In genomic region chr4:112636688-112637551, GRCh38 we compare ENCODE assay signal across 8 cellular contexts. TPM values are rescaled to one million over a fixed set of nuclear protein-coding genes. Genes with fewer than 3 reads are reported as not detected.
DNase-seq lines count a peak whose midpoint lies in the region; ATAC-seq and TF ChIP-seq lines count a peak whose summit lies in the region.

Gene LARP7 (plus strand): TSS chr4:112637143. CDS start chr4:112644670, 7,527 bp downstream.
Gene ZGRF1 (minus strand): TSS chr4:112636909. CDS start chr4:112633176, 3,733 bp downstream.

- peak within 1 kb of the TSS; percentile 85 for H3K4me3 ChIP-seq in osteoblast (ENCODE audit: insufficient read depth, low read length)
- peak within 1 kb of the TSS; percentile 82 for H3K4me3 ChIP-seq in thymus (ENCODE audit: low read length)

- peaks cover 63% of the 10 kb centered on the region for H3K79me2 ChIP-seq in osteoblast (ENCODE audit: insufficient read depth, low read length)

- H3K4me1 Mint-ChIP-seq in glutamatergic neuron (ENCODE audit: low read depth, unreplicated experiment) = no peaks in the 10 kb centered on the region

- H3K9me3 ChIP-seq in osteoblast (ENCODE audit: low read depth, low read length) (no peaks in the 10 kb centered on the region), thymus (ENCODE audit: control insufficient read depth) (no peaks in the 10 kb centered on the region)

- H3K27me3 ChIP-seq in osteoblast (ENCODE audit: insufficient read depth, low read length) = no peaks in the 10 kb centered on the region
- H3K27me3 ChIP-seq in thymus (ENCODE audit: control insufficient read depth, insufficient read depth) = no peaks in the 10 kb centered on the region

- H3K36me3 ChIP-seq in osteoblast (ENCODE audit: insufficient read depth, low read length) = peaks cover 3% of the 10 kb centered on the region
- no peaks in the 10 kb centered on the region for H3K36me3 ChIP-seq in thymus (ENCODE audit: control insufficient read depth, insufficient read depth)

- peak within 1 kb of the TSS; percentile 56 for H3K4me3 Mint-ChIP-seq in glutamatergic neuron (ENCODE audit: unreplicated experiment)

- no peaks in the 10 kb centered on the region for H4K20me1 ChIP-seq in osteoblast (ENCODE audit: insufficient read depth, low read length)

- no peaks in the 10 kb centered on the region for H3K36me3 Mint-ChIP-seq in activated naive CD4-positive, alpha-beta T cell treated with anti-CD3 and anti-CD28 coated beads, Interleukin-2, amount 50 U/mL, for 72 hours
- H3K36me3 Mint-ChIP-seq in glutamatergic neuron (ENCODE audit: unreplicated experiment) = no peaks in the 10 kb centered on the region

- H3K4me2 ChIP-seq in osteoblast (ENCODE audit: insufficient read depth, low read length) = peak within 1 kb of the TSS; percentile 97

- H3K27ac Mint-ChIP-seq in activated naive CD4-positive, alpha-beta T cell treated with anti-CD3 and anti-CD28 coated beads, Interleukin-2, amount 50 U/mL, for 72 hours = no peak within 1 kb of the TSS
- no peak within 1 kb of the TSS for H3K27ac Mint-ChIP-seq in glutamatergic neuron (ENCODE audit: unreplicated experiment)

- no peaks in the 10 kb centered on the region for H3K9me3 Mint-ChIP-seq in activated naive CD4-positive, alpha-beta T cell treated with anti-CD3 and anti-CD28 coated beads, Interleukin-2, amount 50 U/mL, for 72 hours
- no peaks in the 10 kb centered on the region for H3K9me3 Mint-ChIP-seq in glutamatergic neuron (ENCODE audit: unreplicated experiment)

- peaks cover 22% of the 10 kb centered on the region for H3K4me1 ChIP-seq in osteoblast (ENCODE audit: insufficient read depth, low read length)
- peaks cover 6% of the 10 kb centered on the region for H3K4me1 ChIP-seq in thymus (ENCODE audit: control insufficient read depth, insufficient read depth, low read length)

- DNase-seq in GM10266 (ENCODE audit: extremely low spot score) = peak; percentile 83
- DNase-seq in NCI-H1092 (lab: John Stamatoyannopoulos, UW) = peak; percentile 99
- DNase-seq in activated naive CD4-positive, alpha-beta T cell treated with anti-CD3 and anti-CD28 coated beads, Interleukin-2, amount 50 U/mL, for 72 hours (ENCODE audit: low spot score in 2 of 2) = peak; percentile 96 to 98
- DNase-seq in glutamatergic neuron = peak; percentile 95
- peak; percentile 90 for DNase-seq in osteoblast (ENCODE audit: insufficient read length, low spot score, missing footprints)

- ATAC-seq in HG02588 (IDR thresholded peaks at IDR 0.05; ENCODE audit: unreplicated experiment) (peak; percentile 90), SK-N-SH treated with all-trans-retinoic acid at 6 μM for 48 hours (peak; percentile 91)
- ATAC-seq in activated naive CD4-positive, alpha-beta T cell treated with anti-CD3 and anti-CD28 coated beads, Interleukin-2, amount 50 U/mL, for 72 hours = peak; percentile 96 to 97

- peak within 1 kb of the TSS; percentile 97 for H3K27ac ChIP-seq in osteoblast (ENCODE audit: low read depth, low read length)
- peak within 1 kb of the TSS; percentile 99 for H3K27ac ChIP-seq in thymus (ENCODE audit: low read depth)

- peak within 1 kb of the TSS; percentile 99 for H2AFZ ChIP-seq in osteoblast (ENCODE audit: low read length)

- H3K27me3 Mint-ChIP-seq in glutamatergic neuron (ENCODE audit: unreplicated experiment) = no peaks in the 10 kb centered on the region

- WGBS in thymus = under 1% methylated on average over 66 of the region's 66 CpGs

- TF ChIP-seq CTCF in GM10266 (IDR thresholded peaks at IDR 0.05; ENCODE audit: control insufficient read depth, insufficient read depth, low read depth, missing control alignments) (peak; percentile 95), glutamatergic neuron (IDR thresholded peaks at IDR 0.05; ENCODE audit: partially characterized antibody, unreplicated experiment) (peak; percentile 78), osteoblast (IDR thresholded peaks at IDR 0.05; ENCODE audit: extremely low read depth, low read depth, low read length) (peak; percentile 86)

TF ChIP-seq in SK-N-SH treated with all-trans-retinoic acid at 6 μM for 48 hours, 23 proteins besides CTCF, POLR2A, EP300 and RAD21:
- TF ChIP-seq ZFP30 (CRISPR knock-in tag; IDR thresholded peaks at IDR 0.05) = no peak
- no peak for TF ChIP-seq GLIS3 (CRISPR knock-in tag; IDR thresholded peaks at IDR 0.05)
- TF ChIP-seq CSRNP3 (CRISPR knock-in tag; IDR thresholded peaks at IDR 0.05) = no peak
- no peak for TF ChIP-seq CREB5 (CRISPR knock-in tag; IDR thresholded peaks at IDR 0.05; ENCODE audit: low read depth)
- no peak for TF ChIP-seq PATZ1 (CRISPR knock-in tag; IDR thresholded peaks at IDR 0.05; ENCODE audit: borderline replicate concordance)
- no peak for TF ChIP-seq ARNTL (CRISPR knock-in tag; IDR thresholded peaks at IDR 0.05; ENCODE audit: borderline replicate concordance, low read depth)
- no peak for TF ChIP-seq TOX (CRISPR knock-in tag; IDR thresholded peaks at IDR 0.05; ENCODE audit: borderline replicate concordance)
- no peak for TF ChIP-seq OSR1 (CRISPR knock-in tag; IDR thresholded peaks at IDR 0.05)
- no peak for TF ChIP-seq RARB (CRISPR knock-in tag; IDR thresholded peaks at IDR 0.05)
- no peak for TF ChIP-seq POU6F1 (CRISPR knock-in tag; IDR thresholded peaks at IDR 0.05; ENCODE audit: borderline replicate concordance, low read depth)

RNA-seq across cellular contexts. Expression of gene LARP7, which starts in this region (rescaled TPM):
- total RNA-seq in activated naive CD4-positive, alpha-beta T cell treated with anti-CD3 and anti-CD28 coated beads, Interleukin-2, amount 50 U/mL, for 72 hours = 10 to 100 TPM; 38.7 to 58.9 TPM
- total RNA-seq in glutamatergic neuron (ENCODE audit: unreplicated experiment) (40.9 TPM), osteoblast (29.2 and 32.2 TPM in 2 replicates)
- polyA plus RNA-seq in thymus = 74.3 TPM

RNA-seq across cellular contexts. Expression of gene ZGRF1, which starts in this region (rescaled TPM):
- total RNA-seq in activated naive CD4-positive, alpha-beta T cell treated with anti-CD3 and anti-CD28 coated beads, Interleukin-2, amount 50 U/mL, for 72 hours = 10 to 100 TPM; 52.8 to 56.9 TPM
- total RNA-seq in glutamatergic neuron (ENCODE audit: unreplicated experiment) (18.5 TPM), osteoblast (5.8 and 7.1 TPM in 2 replicates)
- polyA plus RNA-seq in thymus = 10.5 TPM

Comparison
In these comparisons a context has a peak if more than half of its experiments do, and no peak if none do; other contexts are left out.
1. Peak in every context shown above with its lines: DNase-seq, ATAC-seq, H3K4me3 ChIP-seq and H3K27ac ChIP-seq.